Comparison of ENCODE assay signal across 7 cellular contexts in the genomic region with DNA sequence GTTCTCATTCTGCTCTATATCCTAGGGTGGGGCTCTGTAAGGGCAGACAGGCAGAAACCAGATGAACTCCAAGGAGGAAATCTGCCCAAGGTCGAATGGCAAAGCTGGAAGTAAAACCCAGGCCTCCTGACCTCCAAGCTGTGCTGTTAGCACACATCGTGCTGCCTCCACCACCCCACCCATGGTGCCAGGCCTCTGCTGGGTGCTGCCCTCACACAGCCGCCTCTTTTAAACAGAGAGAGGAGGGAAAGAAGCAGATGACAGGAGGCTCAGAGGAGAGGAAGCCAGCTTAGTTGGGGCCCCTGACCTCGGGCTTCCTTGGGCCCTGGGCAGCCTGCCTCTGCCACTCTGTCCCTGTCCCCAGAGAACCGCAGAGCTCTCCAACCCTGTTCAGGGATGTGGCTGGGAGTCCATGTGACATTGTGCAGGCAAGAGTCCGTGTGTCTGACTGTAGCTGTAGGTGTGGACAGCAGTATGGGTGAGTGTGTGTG. TPM values are rescaled to one million over a fixed set of nuclear protein-coding genes. Genes with fewer than 3 reads are reported as not detected.
DNase-seq lines count a peak whose midpoint lies in the region; ATAC-seq, FAIRE-seq and TF ChIP-seq lines count a peak whose summit lies in the region.

No MANE protein-coding gene starts in this region.

- H3K4me1 ChIP-seq in SJCRH30: peaks cover 17% of the 10 kb centered on the region; the same call in 1 of the 2 replicates
- peaks cover 0 to 15% (median 6%) of the 10 kb centered on the region in 4 experiments; a peak in 6 of 7 replicates for H3K4me1 ChIP-seq in H1 (replicated peaks in 1 of 4; ENCODE audit: control insufficient read depth in 3 of 4, insufficient read depth in 4 of 4, low read length in 3 of 4)
- no peaks in the 10 kb centered on the region for H3K4me1 ChIP-seq in mesendoderm (ENCODE audit: control insufficient read depth, low read depth, low read length)
- H3K4me1 ChIP-seq in tibial artery: peaks cover 0 to 67% (median 38%) of the 10 kb centered on the region in 4 donors

- H3K9me3 ChIP-seq in SJCRH30 (replicated peaks) (no peaks in the 10 kb centered on the region), H1 (ENCODE audit: insufficient read depth in 2 of 2, low read depth in 1 of 2, low read length in 1 of 2) (no peaks in the 10 kb centered on the region), tibial artery (no peaks in the 10 kb centered on the region)

- no peak for TF ChIP-seq RAD21 in H1 (IDR thresholded peaks at IDR 0.05 in 1 of 2, conservative IDR thresholded peaks at IDR 0.05 in 1 of 2; ENCODE audit: low read depth in 2 of 2, low read length in 2 of 2)

- TF ChIP-seq CTCF in H1 (IDR thresholded peaks at IDR 0.05; ENCODE audit: control extremely low read depth in 1 of 3, insufficient read depth in 1 of 3, low read depth in 1 of 3, low read length in 3 of 3): no peak
- no peak for TF ChIP-seq CTCF in tibial artery (IDR thresholded peaks at IDR 0.05)

- CTCF ChIA-PET in H1 (lab: Charles Lee; ENCODE audit: partially characterized antibody): interaction anchor here (0.9 to 6.6 kb wide), 5 partner anchors 10 to 84 kb away, joined by 3 to 68 read pairs (median 4); no protein-coding TSS in a partner anchor

- H3K4me2 ChIP-seq in H1 (ENCODE audit: insufficient read depth in 1 of 2, low read depth in 2 of 2, low read length in 2 of 2) (peak overlapping the region; percentile 78 to 98; a peak in 1 of 4 replicates), mesendoderm (ENCODE audit: low read length) (no peak overlapping the region)

- no peak for TF ChIP-seq POLR2A in H1 (IDR thresholded peaks at IDR 0.05; ENCODE audit: control extremely low read depth in 1 of 2, low read depth in 2 of 2, low read length in 2 of 2)

- intact Hi-C loops in tibial artery (cut with DNase I; ENCODE audit: low total_unique reads): no loop called here

- H3K4me3 ChIP-seq in SJCRH30 (peak overlapping the region; percentile 67), H1 (ENCODE audit: extremely low read depth in 1 of 4, insufficient read depth in 2 of 4, low read depth in 3 of 4, low read length in 4 of 4) (no peak overlapping the region), mesendoderm (ENCODE audit: low read length) (no peak overlapping the region), tibial artery (peak overlapping the region; percentile 73)

- H3K56ac ChIP-seq in H1 (replicated peaks; ENCODE audit: insufficient read length, low read depth, low read length) (no peak overlapping the region), mesendoderm (ENCODE audit: low read length) (peak overlapping the region; percentile 22)

- no peak overlapping the region for H3K27ac ChIP-seq in SJCRH30
- H3K27ac ChIP-seq in H1 (ENCODE audit: low read depth, low read length): no peak overlapping the region
- H3K27ac ChIP-seq in mesendoderm (ENCODE audit: low read depth, low read length): no peak overlapping the region
- H3K27ac ChIP-seq in tibial artery: peak overlapping the region; percentile 95 to 98

- no peak overlapping the region for H2AFZ ChIP-seq in H1 (ENCODE audit: low read length)

- no peak overlapping the region for H2BK15ac ChIP-seq in H1 (ENCODE audit: low read length)
- H2BK15ac ChIP-seq in mesendoderm (replicated peaks; ENCODE audit: low read depth): no peak overlapping the region

- no peak overlapping the region for H2BK20ac ChIP-seq in H1 (ENCODE audit: low read length)

- H3K4ac ChIP-seq in H1 (replicated peaks; ENCODE audit: insufficient read length, low read depth, low read length) (no peak overlapping the region), mesendoderm (ENCODE audit: low read depth, low read length) (no peak overlapping the region)

- TF ChIP-seq EP300 in H1 (IDR thresholded peaks at IDR 0.05; ENCODE audit: borderline replicate concordance in 1 of 2, low read depth in 2 of 2, low read length in 2 of 2): no peak

- H2AK5ac ChIP-seq in H1 (ENCODE audit: low read depth, low read length) (no peak overlapping the region), mesendoderm (ENCODE audit: low read length) (no peak overlapping the region)

- no peak overlapping the region for H4K8ac ChIP-seq in H1 (ENCODE audit: extremely low read depth, insufficient read depth, low read length)
- H4K8ac ChIP-seq in mesendoderm (ENCODE audit: low read depth, low read length): no peak overlapping the region

- DNase-seq in SJCRH30: no peak
- no peak for DNase-seq in H1 (ENCODE audit: low read depth in 1 of 2, low spot score in 2 of 2)
- no peak for DNase-seq in mesendoderm
- DNase-seq in tibial artery: peak; percentile 27 to 67
- no peak for DNase-seq in stimulated activated CD4-positive, alpha-beta T cell treated with anti-CD3 and anti-CD28 coated beads, Interleukin-12 subunit alpha, Interleukin-12 subunit beta, amount 100 ng/mL, for 4 hours
- no peak for DNase-seq in NCI-H82 (lab: John Stamatoyannopoulos, UW)

- H4K20me1 ChIP-seq in H1 (replicated peaks in 1 of 2; ENCODE audit: control insufficient read depth in 1 of 2, insufficient read depth in 2 of 2, low read length in 2 of 2): no peaks in the 10 kb centered on the region

- peaks cover 9% of the 10 kb centered on the region; the same call in 1 of the 2 replicates for H3K23me2 ChIP-seq in H1 (ENCODE audit: low read depth, low read length)

- H3K18ac ChIP-seq in H1 (ENCODE audit: extremely low read depth, low read length) (no peak overlapping the region; the same call in 1 of the 2 replicates), mesendoderm (ENCODE audit: low read length) (no peak overlapping the region)

- H3K9ac ChIP-seq in H1 (replicated peaks in 1 of 4; ENCODE audit: extremely low read depth in 1 of 4, low read depth in 3 of 4, low read length in 3 of 4) (no peak overlapping the region), mesendoderm (ENCODE audit: low read length) (no peak overlapping the region)

- no peak overlapping the region for H3K23ac ChIP-seq in H1 (ENCODE audit: insufficient read length)
- H3K23ac ChIP-seq in mesendoderm (ENCODE audit: low read length): peak overlapping the region; percentile 97

- H2BK5ac ChIP-seq in H1 (ENCODE audit: low read depth, low read length): no peak overlapping the region
- H2BK5ac ChIP-seq in mesendoderm (ENCODE audit: low read length): no peak overlapping the region

- no peak overlapping the region for H3K14ac ChIP-seq in H1 (ENCODE audit: insufficient read length)

- H3K79me1 ChIP-seq in H1 (ENCODE audit: low read depth, low read length) (no peaks in the 10 kb centered on the region), mesendoderm (ENCODE audit: low read length) (no peaks in the 10 kb centered on the region)

- H2BK12ac ChIP-seq in H1 (ENCODE audit: low read depth, low read length): no peak overlapping the region; the same call in 1 of the 2 replicates

- H3K36me3 ChIP-seq in SJCRH30: no peaks in the 10 kb centered on the region
- H3K36me3 ChIP-seq in H1 (ENCODE audit: control insufficient read depth in 2 of 4, insufficient read depth in 4 of 4, low read length in 3 of 4): no peaks in the 10 kb centered on the region
- H3K36me3 ChIP-seq in mesendoderm (ENCODE audit: control insufficient read depth, insufficient read depth, low read length): no peaks in the 10 kb centered on the region
- peaks cover 0 to 7% (median 0%) of the 10 kb centered on the region in 3 donors for H3K36me3 ChIP-seq in tibial artery

- H3K27me3 ChIP-seq in SJCRH30 (no peaks in the 10 kb centered on the region), H1 (replicated peaks in 1 of 4; ENCODE audit: control insufficient read depth in 3 of 4, extremely low read depth in 1 of 4, insufficient read depth in 3 of 4, low read length in 3 of 4) (peaks cover 5 to 35% (median 28%) of the 10 kb centered on the region in 4 experiments), mesendoderm (ENCODE audit: insufficient read depth, low read length, poor library complexity) (no peaks in the 10 kb centered on the region), tibial artery (no peaks in the 10 kb centered on the region)

- WGBS in H1 (ENCODE audit: extremely low coverage in 1 of 2, insufficient coverage in 1 of 2, insufficient read length in 1 of 2, insufficient replicate concordance in 2 of 2, low coverage in 1 of 2, low lambda C conversion rate in 2 of 2, missing lambda C conversion rate in 1 of 2), 2 experiments: 70% methylated on average over 5 of the region's 6 CpGs; no CpG with 5 or more reads in 1 of the 2 experiments
- WGBS in mesendoderm (ENCODE audit: extremely low coverage, insufficient coverage, low lambda C conversion rate): no CpG with 5 or more reads among the region's 6 CpGs

- H2BK120ac ChIP-seq in H1 (replicated peaks; ENCODE audit: low read depth, low read length): no peak overlapping the region
- no peak overlapping the region for H2BK120ac ChIP-seq in mesendoderm (ENCODE audit: low read depth, low read length)

- ATAC-seq in GM21529 (IDR thresholded peaks at IDR 0.05; ENCODE audit: unreplicated experiment): no peak

- no peak for FAIRE-seq in H1 (lab: Jason Lieb, UNC)

- no peak overlapping the region for H4K5ac ChIP-seq in H1 (ENCODE audit: insufficient read length, low read depth, low read length)
- no peak overlapping the region for H4K5ac ChIP-seq in mesendoderm (ENCODE audit: low read length)

- POLR2A ChIA-PET in H1 (lab: Charles Lee; ENCODE audit: partially characterized antibody): interaction anchor here (0.6 to 7.4 kb wide), 9 partner anchors 13 to 111 kb away, joined by 3 to 53 read pairs (median 3); no protein-coding TSS in a partner anchor

- no peak overlapping the region for H4K91ac ChIP-seq in H1 (replicated peaks; ENCODE audit: insufficient read length, low read length)

- H3K79me2 ChIP-seq in H1 (ENCODE audit: control insufficient read depth in 1 of 2, insufficient read depth in 2 of 2, low read length in 2 of 2): no peaks in the 10 kb centered on the region
- no peaks in the 10 kb centered on the region for H3K79me2 ChIP-seq in mesendoderm (ENCODE audit: control insufficient read depth, insufficient read depth, low read length)

RNA-seq across cellular contexts. Expression of gene SYNC, which starts 1.1 kb away (rescaled TPM):
- total RNA-seq in SJCRH30 (2014; rRNA removed; shearing (Covaris generic)): 1.1 and 1.6 TPM in 2 replicates
- 0.17 TPM in 1 of 2 replicates, not detected in the other for total RNA-seq in H1 (2021; fragmentation: NEBNext Ultra II Directional; extraction: Animal tissue kit (Norgen Biotek cat#: 25700))
- polyA plus RNA-seq in H1 (2011; rRNA removed): 0.06 TPM in 1 of 2 replicates, not detected in the other
- polyA plus RNA-seq in H1 (2011; cell fraction: cytosol; rRNA removed): 0.45 TPM
- not detected for polyA plus RNA-seq in H1 (2011; cell fraction: nucleus; rRNA removed)
- polyA plus RNA-seq in H1 (2012, experiment 1 of 2): not detected in 4 replicates
- not detected for polyA plus RNA-seq in H1 (2012, experiment 2 of 2)
- 0.08 TPM for polyA plus RNA-seq in H1 (2013, experiment 1 of 2)
- 0.06 TPM for polyA plus RNA-seq in H1 (2013, experiment 2 of 2)
- 0.12 TPM in 1 of 2 replicates, not detected in the other for polyA minus RNA-seq in H1 (2011; rRNA and poly(A)+ RNA removed)
- not detected for polyA minus RNA-seq in H1 (2011; cell fraction: cytosol; rRNA and poly(A)+ RNA removed)
- 0.20 TPM for polyA minus RNA-seq in H1 (2011; cell fraction: nucleus; rRNA and poly(A)+ RNA removed)
- polyA plus RNA-seq in mesendoderm (2013, experiment 1 of 2): 0.11 TPM
- polyA plus RNA-seq in mesendoderm (2013, experiment 2 of 2): 0.06 TPM

RNA-seq across cellular contexts. Expression of gene RBBP4, which starts 50.5 kb away (rescaled TPM):
- total RNA-seq in SJCRH30 (2014; rRNA removed; shearing (Covaris generic)): 395 and 437 TPM in 2 replicates
- 397 and 402 TPM in 2 replicates for total RNA-seq in H1 (2021; fragmentation: NEBNext Ultra II Directional; extraction: Animal tissue kit (Norgen Biotek cat#: 25700))
- polyA plus RNA-seq in H1 (2011; rRNA removed): 93.1 and 147 TPM in 2 replicates
- 147 TPM for polyA plus RNA-seq in H1 (2011; cell fraction: cytosol; rRNA removed)
- 97.4 TPM for polyA plus RNA-seq in H1 (2011; cell fraction: nucleus; rRNA removed)
- 262 to 316 TPM (median 294 TPM) in 4 replicates for polyA plus RNA-seq in H1 (2012, experiment 1 of 2)
- polyA plus RNA-seq in H1 (2012, experiment 2 of 2): 36.2 TPM
- polyA plus RNA-seq in H1 (2013, experiment 1 of 2): 165 TPM
- polyA plus RNA-seq in H1 (2013, experiment 2 of 2): 156 TPM
- polyA minus RNA-seq in H1 (2011; rRNA and poly(A)+ RNA removed): 297 and 391 TPM in 2 replicates
- polyA minus RNA-seq in H1 (2011; cell fraction: cytosol; rRNA and poly(A)+ RNA removed): 150 TPM
- 219 TPM for polyA minus RNA-seq in H1 (2011; cell fraction: nucleus; rRNA and poly(A)+ RNA removed)
- 204 TPM for polyA plus RNA-seq in mesendoderm (2013, experiment 1 of 2)
- 210 TPM for polyA plus RNA-seq in mesendoderm (2013, experiment 2 of 2)

RNA-seq across cellular contexts. Expression of gene ZBTB8OS, which starts 51.1 kb away (rescaled TPM):
- 55.7 and 73.9 TPM in 2 replicates for total RNA-seq in SJCRH30 (2014; rRNA removed; shearing (Covaris generic))
- 54.1 and 68.0 TPM in 2 replicates for total RNA-seq in H1 (2021; fragmentation: NEBNext Ultra II Directional; extraction: Animal tissue kit (Norgen Biotek cat#: 25700))
- polyA plus RNA-seq in H1 (2011; rRNA removed): 33.5 and 74.2 TPM in 2 replicates
- 86.7 TPM for polyA plus RNA-seq in H1 (2011; cell fraction: cytosol; rRNA removed)
- 14.5 TPM for polyA plus RNA-seq in H1 (2011; cell fraction: nucleus; rRNA removed)
- polyA plus RNA-seq in H1 (2012, experiment 1 of 2): 74.2 to 105 TPM (median 79.3 TPM) in 4 replicates
- 71.6 TPM for polyA plus RNA-seq in H1 (2012, experiment 2 of 2)
- 80.0 TPM for polyA plus RNA-seq in H1 (2013, experiment 1 of 2)
- polyA plus RNA-seq in H1 (2013, experiment 2 of 2): 82.3 TPM
- polyA minus RNA-seq in H1 (2011; rRNA and poly(A)+ RNA removed): 18.8 and 20.6 TPM in 2 replicates
- 13.5 TPM for polyA minus RNA-seq in H1 (2011; cell fraction: cytosol; rRNA and poly(A)+ RNA removed)
- polyA minus RNA-seq in H1 (2011; cell fraction: nucleus; rRNA and poly(A)+ RNA removed): 20.0 TPM
- polyA plus RNA-seq in mesendoderm (2013, experiment 1 of 2): 76.5 TPM
- 77.6 TPM for polyA plus RNA-seq in mesendoderm (2013, experiment 2 of 2)

Comparison
In these comparisons a context has a peak if more than half of its experiments do, and no peak if none do; other contexts are left out.
1. DNase-seq: peak in tibial artery (2 of 2); none in SJCRH30 (0 of 2), H1 (0 of 2), mesendoderm (single experiment), stimulated activated CD4-positive, alpha-beta T cell treated with anti-CD3 and anti-CD28 coated beads, Interleukin-12 subunit alpha, Interleukin-12 subunit beta, amount 100 ng/mL, for 4 hours (single experiment) and NCI-H82 (single experiment).
2. H3K27ac ChIP-seq: peak in tibial artery (2 of 2); none in SJCRH30 (single experiment), H1 (single experiment) and mesendoderm (single experiment).
3. H3K4me3 ChIP-seq: peak in SJCRH30 (single experiment) and tibial artery (2 of 2); none in H1 (0 of 4) and mesendoderm (single experiment).